Comparison of ENCODE assay signal across 24 cellular contexts in genomic region chr1:39620659-39621165, GRCh38. TPM values are rescaled to one million over a fixed set of nuclear protein-coding genes. Genes with fewer than 3 reads are reported as not detected.
"Had no signal": no experiment of that assay in that cellular context is flagged by ENCODE, and none has a peak within 500 bp of the region (broad histone marks: within the 10 kb centered on the region; RNA-seq: fewer than 3 reads in every experiment).

No MANE protein-coding gene starts in this region.

- H3K4me3 ChIP-seq: ascending aorta, body of pancreas had no signal

- H3K9me3 ChIP-seq: ascending aorta, body of pancreas had no signal

- ATAC-seq: activated CD8-positive, alpha-beta memory T cell treated with anti-CD3 and anti-CD28 coated beads, Interleukin-2, amount 10 ng/mL, durations not matched to agents 7 days and 5 days; activated naive CD4-positive, alpha-beta T cell treated with anti-CD3 and anti-CD28 coated beads, Interleukin-2, amount 50 U/mL, for 72 hours; activated naive CD8-positive, alpha-beta T cell treated with anti-CD3 and anti-CD28 coated beads, Interleukin-2, amount 50 U/mL, for 24 hours; body of pancreas; PC-3; T-helper 17 cell had no signal

- H3K27me3 ChIP-seq: ascending aorta, body of pancreas had no signal

- DNase-seq: activated B cell treated with CpG ODN at 0.5 μM for 24 hours; activated CD4-positive, alpha-beta T cell treated with anti-CD3 and anti-CD28 coated beads for 1 hour; activated CD4-positive, alpha-beta T cell treated with anti-CD3 and anti-CD28 coated beads, Interleukin-2, amount 10 ng/mL, durations not matched to agents 24 days and 14 days; activated CD4-positive, alpha-beta T cell treated with anti-CD3 and anti-CD28 coated beads, Interleukin-2, amount 50 U/mL, for 48 hours; activated CD8-positive, alpha-beta memory T cell treated with anti-CD3 and anti-CD28 coated beads, Interleukin-2, amount 10 ng/mL, durations not matched to agents 7 days and 5 days; activated effector memory CD4-positive, alpha-beta T cell treated with anti-CD3 and anti-CD28 coated beads, Interleukin-2, amount 50 U/mL, for 16 hours; activated naive CD4-positive, alpha-beta T cell treated with Interleukin-2 at 50 U/mL for 16 hours; activated naive CD8-positive, alpha-beta T cell treated with anti-CD3 and anti-CD28 coated beads, Interleukin-2, amount 50 U/mL, for 24 hours; activated T-cell treated with anti-CD3 and anti-CD28 coated beads, Interleukin-2, amount 50 U/mL, for 24 hours; amniotic stem cell; body of pancreas; Karpas-422; NCI-H1105 treated with DMSO at 0.1 percent for 48 hours; NCI-H1436 treated with DMSO at 0.1 percent for 48 hours; NCI-H187; NCI-H2081; NCI-H524; PC-3; SIG-M5; T-helper 17 cell; T-helper 9 cell had no signal

- H3K27ac ChIP-seq: ascending aorta, body of pancreas had no signal

RNA-seq across cellular contexts. Expression of gene HEYL, which starts 18.7 kb away (rescaled TPM):
- total RNA-seq: activated B cell treated with CpG ODN at 0.5 μM for 24 hours; activated CD4-positive, alpha-beta T cell treated with anti-CD3 and anti-CD28 coated beads, Interleukin-2, amount 10 ng/mL, durations not matched to agents 24 days and 14 days; activated CD8-positive, alpha-beta memory T cell treated with anti-CD3 and anti-CD28 coated beads, Interleukin-2, amount 10 ng/mL, durations not matched to agents 7 days and 5 days; bronchial epithelial cell; PC-3 had no signal

RNA-seq across cellular contexts. Expression of gene NT5C1A, which starts 51.2 kb away (rescaled TPM):
- total RNA-seq: activated B cell treated with CpG ODN at 0.5 μM for 24 hours, ascending aorta, bronchial epithelial cell, PC-3 had no signal
